In the genomic region with DNA sequence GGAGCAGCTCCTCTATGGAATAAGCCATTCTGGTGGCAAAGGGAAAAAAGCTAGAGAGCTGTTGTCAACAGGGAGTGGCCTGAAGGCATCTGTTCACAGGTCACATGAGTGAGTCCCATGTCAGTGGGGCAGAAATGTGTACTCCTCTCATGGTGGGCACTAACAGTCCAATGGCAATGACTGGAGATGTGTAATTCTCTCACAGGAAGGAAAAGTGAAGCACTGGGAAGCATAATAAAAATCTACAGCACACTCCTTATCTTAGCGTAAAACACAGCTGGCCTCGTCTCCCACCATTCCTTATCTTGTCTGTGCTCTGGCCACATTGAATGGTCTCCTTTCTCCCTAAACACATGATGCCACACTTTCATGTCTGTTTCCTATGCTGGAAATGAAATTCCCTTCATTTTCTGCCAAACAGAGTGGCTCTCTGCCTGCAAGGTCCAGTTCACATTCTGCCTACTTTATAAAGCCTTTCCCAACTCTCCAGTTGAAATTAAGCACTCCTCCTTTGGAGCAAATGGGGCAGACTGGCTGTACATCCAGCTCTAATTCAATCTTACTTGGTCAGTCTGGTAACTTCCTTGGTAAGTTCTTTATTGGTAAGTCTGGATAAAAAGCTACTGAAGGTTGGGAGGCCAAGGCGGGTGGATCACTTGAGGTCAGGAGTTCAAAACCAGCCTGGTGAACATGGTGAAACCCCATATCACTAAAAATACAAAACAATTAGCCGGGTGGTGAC, we compare ENCODE assay signal across 1 cellular context.
TF ChIP-seq lines count a peak whose summit lies in the region.

No MANE protein-coding gene starts in this region.

TF ChIP-seq in K562, 482 proteins besides CTCF, POLR2A, EP300 and RAD21 (continued from another document and continues in another):
- TF ChIP-seq, protein P1, sequence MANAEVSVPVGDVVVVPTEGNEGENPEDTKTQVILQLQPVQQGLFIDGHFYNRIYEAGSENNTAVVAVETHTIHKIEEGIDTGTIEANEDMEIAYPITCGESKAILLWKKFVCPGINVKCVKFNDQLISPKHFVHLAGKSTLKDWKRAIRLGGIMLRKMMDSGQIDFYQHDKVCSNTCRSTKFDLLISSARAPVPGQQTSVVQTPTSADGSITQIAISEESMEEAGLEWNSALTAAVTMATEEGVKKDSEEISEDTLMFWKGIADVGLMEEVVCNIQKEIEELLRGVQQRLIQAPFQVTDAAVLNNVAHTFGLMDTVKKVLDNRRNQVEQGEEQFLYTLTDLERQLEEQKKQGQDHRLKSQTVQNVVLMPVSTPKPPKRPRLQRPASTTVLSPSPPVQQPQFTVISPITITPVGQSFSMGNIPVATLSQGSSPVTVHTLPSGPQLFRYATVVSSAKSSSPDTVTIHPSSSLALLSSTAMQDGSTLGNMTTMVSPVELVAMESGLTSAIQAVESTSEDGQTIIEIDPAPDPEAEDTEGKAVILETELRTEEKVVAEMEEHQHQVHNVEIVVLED (CRISPR knock-in tag; IDR thresholded peaks at IDR 0.05), result peak; percentile 27
- TF ChIP-seq ARID1B (IDR thresholded peaks at IDR 0.05) (peak; percentile 99), NR4A1 (CRISPR knock-in tag; IDR thresholded peaks at IDR 0.05) (no peak; the same call in 1 of the 2 replicates), NR4A1 (tag; IDR thresholded peaks at IDR 0.05) (peak; percentile 89), MTA3 (IDR thresholded peaks at IDR 0.05; ENCODE audit: borderline replicate concordance) (peak; percentile 96), KLF10 (CRISPR knock-in tag; IDR thresholded peaks at IDR 0.05) (no peak), FOS (IDR thresholded peaks at IDR 0.05; ENCODE audit: extremely low read depth, insufficient read length) (no peak), ZNF644 (tag; IDR thresholded peaks at IDR 0.05; ENCODE audit: low read depth) (peak; percentile 74), SIN3A (IDR thresholded peaks at IDR 0.05; ENCODE audit: borderline replicate concordance in 2 of 2, control insufficient read depth in 1 of 2, low read depth in 2 of 2, low read length in 2 of 2) (no peak), MTA2 (IDR thresholded peaks at IDR 0.05; ENCODE audit: low read depth) (peak; percentile 97), NCOR1 (IDR thresholded peaks at IDR 0.05) (peak; percentile 98), ILK (tag; IDR thresholded peaks at IDR 0.05; ENCODE audit: borderline replicate concordance, low read depth) (0 out of 2 replicates have a peak, but pooled peaks have one; percentile 3), ZNF263 (CRISPR knock-in tag; IDR thresholded peaks at IDR 0.05; ENCODE audit: borderline replicate concordance) (no peak), RBM17 (IDR thresholded peaks at IDR 0.05; ENCODE audit: borderline replicate concordance, low read depth, low read length) (no peak), ZNF695 (CRISPR knock-in tag; IDR thresholded peaks at IDR 0.05) (no peak), HDAC8 (tag; IDR thresholded peaks at IDR 0.05) (no peak), SIRT6 (IDR thresholded peaks at IDR 0.05; ENCODE audit: low read depth, low read length) (no peak), SMAD3 (CRISPR knock-in tag; conservative IDR thresholded peaks at IDR 0.05) (peak; percentile 27; the same call in 1 of the 2 replicates), ZFP1 (CRISPR knock-in tag; IDR thresholded peaks at IDR 0.05) (no peak), ZNF174 (CRISPR knock-in tag; IDR thresholded peaks at IDR 0.05) (no peak), ZNF699 (CRISPR knock-in tag; IDR thresholded peaks at IDR 0.05; ENCODE audit: insufficient replicate concordance) (no peak), COPS2 (conservative IDR thresholded peaks at IDR 0.05) (no peak), HNRNPH1 (optimal IDR thresholded peaks at IDR 0.05; ENCODE audit: low read depth, low read length) (no peak), ZNF76 (CRISPR knock-in tag; IDR thresholded peaks at IDR 0.05; ENCODE audit: borderline replicate concordance) (peak; percentile 49; the same call in 1 of the 2 replicates), NCOA1 (IDR thresholded peaks at IDR 0.05; ENCODE audit: low read depth) (peak; percentile 92), HLTF (IDR thresholded peaks at IDR 0.05) (peak; percentile 81; the same call in 1 of the 2 replicates), ZNF354B (CRISPR knock-in tag; IDR thresholded peaks at IDR 0.05) (no peak), HIVEP1 (CRISPR knock-in tag; IDR thresholded peaks at IDR 0.05) (no peak), ELF2 (CRISPR knock-in tag; IDR thresholded peaks at IDR 0.05) (no peak)
- TF ChIP-seq, protein P2, sequence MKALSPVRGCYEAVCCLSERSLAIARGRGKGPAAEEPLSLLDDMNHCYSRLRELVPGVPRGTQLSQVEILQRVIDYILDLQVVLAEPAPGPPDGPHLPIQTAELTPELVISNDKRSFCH (CRISPR knock-in tag; IDR thresholded peaks at IDR 0.05), result no peak
- TF ChIP-seq, protein P2 (tag; IDR thresholded peaks at IDR 0.05), result peak; percentile 86
- TF ChIP-seq, protein P3, sequence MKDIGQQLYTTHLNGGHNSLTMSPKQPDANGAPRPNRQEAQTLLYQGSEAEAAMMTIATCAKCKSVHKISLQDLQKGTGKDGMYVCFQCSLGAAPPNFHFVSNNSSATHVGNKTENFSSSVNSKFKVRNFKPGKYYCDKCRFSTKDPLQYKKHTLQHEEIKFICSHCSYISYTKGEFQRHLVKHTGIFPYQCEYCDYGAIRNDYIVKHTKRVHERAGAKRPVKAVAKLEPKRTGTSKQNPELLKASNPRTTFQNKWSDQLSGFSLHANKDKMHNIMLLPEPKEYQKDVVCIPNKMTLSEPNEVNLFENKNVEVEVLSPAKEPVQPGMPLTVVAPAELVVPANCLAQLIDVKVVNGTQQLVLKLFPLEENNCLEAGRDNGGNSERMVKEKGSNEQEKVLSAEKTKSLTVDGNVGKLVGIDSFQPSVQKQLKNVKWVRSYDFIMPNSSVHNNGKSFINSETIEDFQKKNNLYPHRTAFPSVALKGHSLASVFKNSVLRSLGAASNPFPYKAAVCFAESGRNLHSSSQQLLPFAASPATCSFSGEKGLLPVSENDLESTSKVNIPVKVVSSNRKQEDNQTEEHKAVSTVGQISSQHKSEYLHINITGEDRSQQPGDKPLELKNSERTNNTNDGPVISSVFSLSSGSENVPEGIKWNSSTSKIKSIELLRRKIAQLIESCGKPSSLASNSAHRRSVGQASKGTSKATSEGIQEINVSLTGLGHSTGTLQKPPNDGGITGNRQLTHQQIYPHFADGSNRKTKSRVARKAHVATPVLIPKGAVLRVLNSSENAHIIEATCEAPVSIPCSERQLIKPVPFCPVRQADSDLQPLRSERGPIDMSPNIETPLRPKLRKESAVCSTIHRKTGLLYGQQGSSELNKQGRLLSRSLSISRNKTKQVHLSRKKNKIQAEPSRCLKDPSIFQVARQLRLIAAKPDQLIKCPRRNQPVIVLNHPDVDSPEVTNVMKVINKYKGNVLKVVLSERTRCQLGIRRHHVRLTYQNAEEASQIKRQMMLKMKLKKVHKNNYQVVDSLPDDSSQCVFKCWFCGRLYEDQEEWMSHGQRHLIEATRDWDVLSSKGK (CRISPR knock-in tag; IDR thresholded peaks at IDR 0.05), result no peak
- TF ChIP-seq, protein P4, sequence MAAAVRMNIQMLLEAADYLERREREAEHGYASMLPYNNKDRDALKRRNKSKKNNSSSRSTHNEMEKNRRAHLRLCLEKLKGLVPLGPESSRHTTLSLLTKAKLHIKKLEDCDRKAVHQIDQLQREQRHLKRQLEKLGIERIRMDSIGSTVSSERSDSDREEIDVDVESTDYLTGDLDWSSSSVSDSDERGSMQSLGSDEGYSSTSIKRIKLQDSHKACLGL (CRISPR knock-in tag; IDR thresholded peaks at IDR 0.05; ENCODE audit: borderline replicate concordance, poor library complexity, severe bottlenecking), result no peak
- TF ChIP-seq, protein P5, sequence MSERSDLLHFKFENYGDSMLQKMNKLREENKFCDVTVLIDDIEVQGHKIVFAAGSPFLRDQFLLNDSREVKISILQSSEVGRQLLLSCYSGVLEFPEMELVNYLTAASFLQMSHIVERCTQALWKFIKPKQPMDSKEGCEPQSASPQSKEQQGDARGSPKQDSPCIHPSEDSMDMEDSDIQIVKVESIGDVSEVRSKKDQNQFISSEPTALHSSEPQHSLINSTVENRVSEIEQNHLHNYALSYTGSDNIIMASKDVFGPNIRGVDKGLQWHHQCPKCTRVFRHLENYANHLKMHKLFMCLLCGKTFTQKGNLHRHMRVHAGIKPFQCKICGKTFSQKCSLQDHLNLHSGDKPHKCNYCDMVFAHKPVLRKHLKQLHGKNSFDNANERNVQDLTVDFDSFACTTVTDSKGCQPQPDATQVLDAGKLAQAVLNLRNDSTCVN (CRISPR knock-in tag; IDR thresholded peaks at IDR 0.05), result no peak
- TF ChIP-seq, protein P6, sequence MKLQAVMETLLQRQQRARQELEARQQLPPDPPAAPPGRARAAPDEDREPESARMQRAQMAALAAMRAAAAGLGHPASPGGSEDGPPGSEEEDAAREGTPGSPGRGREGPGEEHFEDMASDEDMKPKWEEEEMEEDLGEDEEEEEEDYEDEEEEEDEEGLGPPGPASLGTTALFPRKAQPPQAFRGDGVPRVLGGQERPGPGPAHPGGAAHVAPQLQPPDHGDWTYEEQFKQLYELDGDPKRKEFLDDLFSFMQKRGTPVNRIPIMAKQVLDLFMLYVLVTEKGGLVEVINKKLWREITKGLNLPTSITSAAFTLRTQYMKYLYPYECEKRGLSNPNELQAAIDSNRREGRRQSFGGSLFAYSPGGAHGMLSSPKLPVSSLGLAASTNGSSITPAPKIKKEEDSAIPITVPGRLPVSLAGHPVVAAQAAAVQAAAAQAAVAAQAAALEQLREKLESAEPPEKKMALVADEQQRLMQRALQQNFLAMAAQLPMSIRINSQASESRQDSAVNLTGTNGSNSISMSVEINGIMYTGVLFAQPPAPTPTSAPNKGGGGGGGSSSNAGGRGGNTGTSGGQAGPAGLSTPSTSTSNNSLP (IDR thresholded peaks at IDR 0.05; ENCODE audit: borderline replicate concordance, low read depth, low read length), result peak; percentile 85; the same call in 1 of the 2 replicates
- TF ChIP-seq, protein P7, sequence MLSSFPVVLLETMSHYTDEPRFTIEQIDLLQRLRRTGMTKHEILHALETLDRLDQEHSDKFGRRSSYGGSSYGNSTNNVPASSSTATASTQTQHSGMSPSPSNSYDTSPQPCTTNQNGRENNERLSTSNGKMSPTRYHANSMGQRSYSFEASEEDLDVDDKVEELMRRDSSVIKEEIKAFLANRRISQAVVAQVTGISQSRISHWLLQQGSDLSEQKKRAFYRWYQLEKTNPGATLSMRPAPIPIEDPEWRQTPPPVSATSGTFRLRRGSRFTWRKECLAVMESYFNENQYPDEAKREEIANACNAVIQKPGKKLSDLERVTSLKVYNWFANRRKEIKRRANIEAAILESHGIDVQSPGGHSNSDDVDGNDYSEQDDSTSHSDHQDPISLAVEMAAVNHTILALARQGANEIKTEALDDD (IDR thresholded peaks at IDR 0.05), result peak; percentile 41; the same call in 1 of the 2 replicates
- TF ChIP-seq, protein P8, sequence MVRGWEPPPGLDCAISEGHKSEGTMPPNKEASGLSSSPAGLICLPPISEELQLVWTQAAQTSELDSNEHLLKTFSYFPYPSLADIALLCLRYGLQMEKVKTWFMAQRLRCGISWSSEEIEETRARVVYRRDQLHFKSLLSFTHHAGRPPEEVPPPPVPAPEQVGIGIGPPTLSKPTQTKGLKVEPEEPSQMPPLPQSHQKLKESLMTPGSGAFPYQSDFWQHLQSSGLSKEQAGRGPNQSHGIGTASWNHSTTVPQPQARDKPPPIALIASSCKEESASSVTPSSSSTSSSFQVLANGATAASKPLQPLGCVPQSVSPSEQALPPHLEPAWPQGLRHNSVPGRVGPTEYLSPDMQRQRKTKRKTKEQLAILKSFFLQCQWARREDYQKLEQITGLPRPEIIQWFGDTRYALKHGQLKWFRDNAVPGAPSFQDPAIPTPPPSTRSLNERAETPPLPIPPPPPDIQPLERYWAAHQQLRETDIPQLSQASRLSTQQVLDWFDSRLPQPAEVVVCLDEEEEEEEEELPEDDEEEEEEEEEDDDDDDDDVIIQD (CRISPR knock-in tag; IDR thresholded peaks at IDR 0.05), result no peak
- TF ChIP-seq, protein P9, sequence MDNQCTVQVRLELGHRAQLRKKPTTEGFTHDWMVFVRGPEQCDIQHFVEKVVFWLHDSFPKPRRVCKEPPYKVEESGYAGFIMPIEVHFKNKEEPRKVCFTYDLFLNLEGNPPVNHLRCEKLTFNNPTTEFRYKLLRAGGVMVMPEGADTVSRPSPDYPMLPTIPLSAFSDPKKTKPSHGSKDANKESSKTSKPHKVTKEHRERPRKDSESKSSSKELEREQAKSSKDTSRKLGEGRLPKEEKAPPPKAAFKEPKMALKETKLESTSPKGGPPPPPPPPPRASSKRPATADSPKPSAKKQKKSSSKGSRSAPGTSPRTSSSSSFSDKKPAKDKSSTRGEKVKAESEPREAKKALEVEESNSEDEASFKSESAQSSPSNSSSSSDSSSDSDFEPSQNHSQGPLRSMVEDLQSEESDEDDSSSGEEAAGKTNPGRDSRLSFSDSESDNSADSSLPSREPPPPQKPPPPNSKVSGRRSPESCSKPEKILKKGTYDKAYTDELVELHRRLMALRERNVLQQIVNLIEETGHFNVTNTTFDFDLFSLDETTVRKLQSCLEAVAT (IDR thresholded peaks at IDR 0.05), result peak; percentile 59 to 70; a peak in 1 of 4 replicates
- TF ChIP-seq, protein P10, sequence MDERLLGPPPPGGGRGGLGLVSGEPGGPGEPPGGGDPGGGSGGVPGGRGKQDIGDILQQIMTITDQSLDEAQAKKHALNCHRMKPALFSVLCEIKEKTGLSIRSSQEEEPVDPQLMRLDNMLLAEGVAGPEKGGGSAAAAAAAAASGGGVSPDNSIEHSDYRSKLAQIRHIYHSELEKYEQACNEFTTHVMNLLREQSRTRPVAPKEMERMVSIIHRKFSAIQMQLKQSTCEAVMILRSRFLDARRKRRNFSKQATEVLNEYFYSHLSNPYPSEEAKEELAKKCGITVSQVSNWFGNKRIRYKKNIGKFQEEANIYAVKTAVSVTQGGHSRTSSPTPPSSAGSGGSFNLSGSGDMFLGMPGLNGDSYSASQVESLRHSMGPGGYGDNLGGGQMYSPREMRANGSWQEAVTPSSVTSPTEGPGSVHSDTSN (CRISPR knock-in tag; IDR thresholded peaks at IDR 0.05; ENCODE audit: low read depth), result no peak
- TF ChIP-seq, protein P10 (tag; conservative IDR thresholded peaks at IDR 0.05; ENCODE audit: low read depth), result peak; percentile 48
